13 cellular contexts compared by ENCODE assay signal in genomic region chr4:159006202-159006601, GRCh38.
A peak's percentile ranks its signal among the peaks of the same experiment; 100 is the strongest.
DNase-seq lines count a peak whose midpoint lies in the region; ATAC-seq and TF ChIP-seq lines count a peak whose summit lies in the region.
"Had no signal": no experiment of that assay in that cellular context is flagged by ENCODE, and none has a peak within 500 bp of the region (broad histone marks: within the 10 kb centered on the region; RNA-seq: fewer than 3 reads in every experiment).

No MANE protein-coding gene starts in this region.

- H3K27ac ChIP-seq in GM23248, result no peak overlapping the region
- H3K27ac ChIP-seq in neural cell (ENCODE audit: low read length), result peak overlapping the region; percentile 48
- no peak overlapping the region for H3K27ac ChIP-seq in uterus
- H3K27ac ChIP-seq: cardiac muscle cell had no signal

- H3K36me3 ChIP-seq in GM23248 (ENCODE audit: low read depth) (no peaks in the 10 kb centered on the region), neural cell (ENCODE audit: insufficient read depth, low read length) (no peaks in the 10 kb centered on the region), uterus (no peaks in the 10 kb centered on the region)
- H3K36me3 ChIP-seq: cardiac muscle cell had no signal

- no peak for TF ChIP-seq POLR2A in uterus (IDR thresholded peaks at IDR 0.05)

- H4K20me1 ChIP-seq in GM23248 (ENCODE audit: insufficient read depth), result no peaks in the 10 kb centered on the region
- no peaks in the 10 kb centered on the region for H4K20me1 ChIP-seq in neural cell (ENCODE audit: insufficient read depth)

- TF ChIP-seq RAD21 in neural cell (conservative IDR thresholded peaks at IDR 0.05), result no peak

- H3F3A ChIP-seq in GM23248 (ENCODE audit: insufficient read depth) (peaks cover 6% of the 10 kb centered on the region; the same call in 1 of the 2 replicates), neural cell (ENCODE audit: insufficient read depth, low read length, poor library complexity, severe bottlenecking) (no peaks in the 10 kb centered on the region)

- H3K4me1 ChIP-seq in GM23248 (ENCODE audit: insufficient read depth) (peaks cover 26% of the 10 kb centered on the region), uterus (no peaks in the 10 kb centered on the region)

- TF ChIP-seq EP300 in neural cell (conservative IDR thresholded peaks at IDR 0.05; ENCODE audit: poor library complexity, severe bottlenecking), result no peak

- H3K9me3 ChIP-seq in GM23248 (ENCODE audit: low read depth) (no peaks in the 10 kb centered on the region), neural cell (ENCODE audit: low read length) (no peaks in the 10 kb centered on the region), uterus (no peaks in the 10 kb centered on the region)

- H3K27me3 ChIP-seq in GM23248 (replicated peaks; ENCODE audit: insufficient read depth), result no peaks in the 10 kb centered on the region
- no peaks in the 10 kb centered on the region for H3K27me3 ChIP-seq in neural cell (ENCODE audit: insufficient read depth, low read depth, low read length)
- no peaks in the 10 kb centered on the region for H3K27me3 ChIP-seq in uterus
- H3K27me3 ChIP-seq: cardiac muscle cell had no signal

- H3K9me2 ChIP-seq in GM23248 (ENCODE audit: insufficient read depth), result no peaks in the 10 kb centered on the region
- no peaks in the 10 kb centered on the region for H3K9me2 ChIP-seq in neural cell (ENCODE audit: insufficient read depth, low read length)

- no peak for ATAC-seq in left ventricle myocardium superior
- ATAC-seq: left cardiac atrium, SK-N-SH treated with all-trans-retinoic acid at 6 μM for 48 hours had no signal

- H3K9ac ChIP-seq in GM23248 (no peak overlapping the region), neural cell (ENCODE audit: low read length) (no peak overlapping the region)

- TF ChIP-seq CTCF in epithelial cell of esophagus (IDR thresholded peaks at IDR 0.05; ENCODE audit: insufficient read depth, low read depth, low read length, missing control alignments) (no peak), neural cell (IDR thresholded peaks at IDR 0.05; ENCODE audit: poor library complexity, severe bottlenecking) (no peak), uterus (IDR thresholded peaks at IDR 0.05) (no peak)

- H3K4me2 ChIP-seq in GM23248 (ENCODE audit: unreplicated experiment) (peak overlapping the region; percentile 34), neural cell (ENCODE audit: low read length) (no peak overlapping the region)

- 92 to 97% methylated on average over 3 of the region's 3 CpGs for WGBS in GM23248 (ENCODE audit: low coverage in 1 of 2, low lambda C conversion rate in 2 of 2, missing lambda C conversion rate in 2 of 2), 2 experiments

- no peak overlapping the region for H3K4me3 ChIP-seq in GM23248
- no peak overlapping the region for H3K4me3 ChIP-seq in epithelial cell of esophagus (ENCODE audit: low read length)
- no peak overlapping the region for H3K4me3 ChIP-seq in neural cell (ENCODE audit: low read length)
- no peak overlapping the region for H3K4me3 ChIP-seq in uterus
- H3K4me3 ChIP-seq: cardiac muscle cell had no signal

- H2AFZ ChIP-seq in GM23248 (no peak overlapping the region), neural cell (ENCODE audit: low read depth, low read length) (no peak overlapping the region)

- DNase-seq in GM23248 (peak; percentile 55), NCI-H226 (peak; percentile 57), epithelial cell of esophagus (ENCODE audit: low read depth) (peak; percentile 99), NCI-H446 treated with DMSO at 0.1 percent for 48 hours (lab: John Stamatoyannopoulos, UW) (no peak), left ventricle myocardium superior (no peak), uterus (no peak)
- DNase-seq in activated CD4-positive, alpha-beta T cell treated with anti-CD3 and anti-CD28 coated beads, Interleukin-2, amount 50 U/mL, for 1 hour, result no peak
- DNase-seq: left cardiac atrium; NCI-H774; stimulated activated CD4-positive, alpha-beta T cell treated with anti-CD3 and anti-CD28 coated beads, Interleukin-15, amount 100 ng/mL, for 24 hours had no signal

- H3K79me2 ChIP-seq in GM23248 (ENCODE audit: insufficient read depth) (no peaks in the 10 kb centered on the region), neural cell (replicated peaks; ENCODE audit: insufficient read depth, low read length) (no peaks in the 10 kb centered on the region)

- intact Hi-C loops in left ventricle myocardium superior (cut with micrococcal nuclease), result no loop called here
- intact Hi-C loops in uterus (cut with DNase I; ENCODE audit: low total_unique reads), result no loop called here

- in situ Hi-C loops in GM23248 (cut with MboI), result no loop called here

TF ChIP-seq in neural cell, 6 proteins besides CTCF, POLR2A, EP300 and RAD21:
- TF ChIP-seq POLR2AphosphoS5 (IDR thresholded peaks at IDR 0.05) (peak; percentile 40), SMC3 (conservative IDR thresholded peaks at IDR 0.05; ENCODE audit: poor library complexity) (no peak)

Comparison
In these comparisons a context has a peak if more than half of its experiments do, and no peak if none do; other contexts are left out.
1. DNase-seq: peak in GM23248 (single experiment), NCI-H226 (single experiment) and epithelial cell of esophagus (single experiment); none in NCI-H446 treated with DMSO at 0.1 percent for 48 hours (single experiment), left ventricle myocardium superior (single experiment), uterus (0 of 2) and activated CD4-positive, alpha-beta T cell treated with anti-CD3 and anti-CD28 coated beads, Interleukin-2, amount 50 U/mL, for 1 hour (single experiment).